Comparison of ENCODE assay signal across 8 cellular contexts in the genomic region with DNA sequence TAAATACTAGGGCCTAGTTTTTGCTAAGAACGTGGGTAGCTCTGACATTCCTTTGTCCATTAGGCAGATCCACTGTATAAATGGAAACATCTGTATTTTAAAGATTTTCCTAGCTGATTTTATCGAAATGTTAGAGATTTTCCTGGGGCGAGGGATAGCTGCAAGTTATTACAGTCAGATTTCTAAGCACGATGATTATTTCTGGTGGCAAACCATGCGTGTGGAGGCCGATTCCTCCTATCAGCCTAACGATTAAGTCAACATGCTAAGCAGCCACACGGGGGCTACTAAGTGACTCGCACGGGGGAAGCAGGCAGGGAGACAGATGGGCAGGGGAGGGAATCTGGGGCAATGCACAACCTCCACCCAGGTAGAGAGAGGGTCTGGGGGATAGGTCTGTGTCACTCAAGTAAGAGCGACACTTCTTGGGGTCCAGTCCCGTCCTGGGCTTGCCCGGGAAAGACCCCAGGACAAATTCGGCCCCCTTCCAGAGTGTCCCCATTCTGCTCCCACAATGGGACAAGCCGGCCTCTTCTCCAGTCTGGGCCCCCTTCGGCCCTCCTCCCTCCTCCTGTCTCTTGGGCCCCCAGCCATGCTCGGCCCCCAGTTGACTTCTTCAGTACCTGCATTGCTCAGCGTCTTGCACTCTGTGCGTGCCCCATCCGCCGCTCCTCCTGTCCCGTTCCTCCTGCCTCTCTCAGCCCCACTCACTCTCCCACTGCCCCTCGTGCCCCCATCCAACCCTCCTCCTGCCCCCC. TPM values are rescaled to one million over a fixed set of nuclear protein-coding genes. Genes with fewer than 3 reads are reported as not detected.
DNase-seq lines count a peak whose midpoint lies in the region; ATAC-seq and TF ChIP-seq lines count a peak whose summit lies in the region.

No MANE protein-coding gene starts in this region.

- peaks cover 36% of the 10 kb centered on the region for H3K36me3 Mint-ChIP-seq in Calu3 (ENCODE audit: insufficient read depth, unreplicated experiment)
- peaks cover 17% of the 10 kb centered on the region for H3K36me3 Mint-ChIP-seq in activated naive CD8-positive, alpha-beta T cell treated with anti-CD3 and anti-CD28 coated beads, Interleukin-2, amount 10 ng/mL, durations not matched to agents 7 days and 5 days

- in situ Hi-C loops in SK-MEL-5 (cut with HindIII; ENCODE audit: low pct_unique_long_range_greater_than_20kb, low sequenced_read_pairs) = no loop called here

- H3K4me1 ChIP-seq in cardiac muscle cell (ENCODE audit: low read depth) (peaks cover 6% of the 10 kb centered on the region), trophoblast cell (ENCODE audit: control insufficient read depth in 1 of 2, insufficient read depth in 2 of 2, low read length in 2 of 2) (peaks cover 0 to 4% of the 10 kb centered on the region in 2 experiments), urinary bladder (ENCODE audit: insufficient read depth) (no peaks in the 10 kb centered on the region)

- H4K91ac ChIP-seq in trophoblast cell (ENCODE audit: low read depth, low read length) = peak overlapping the region; percentile 85

- WGBS in trophoblast cell (ENCODE audit: extremely low coverage, insufficient coverage, insufficient read length) = no CpG with 5 or more reads among the region's 23 CpGs
- 4% methylated on average over 23 of the region's 23 CpGs for WGBS in urinary bladder

- H3K27me3 ChIP-seq in cardiac muscle cell (no peaks in the 10 kb centered on the region), trophoblast cell (ENCODE audit: insufficient read depth, low read length) (no peaks in the 10 kb centered on the region)

- peaks cover 11% of the 10 kb centered on the region for H3K79me1 ChIP-seq in trophoblast cell (ENCODE audit: low read length)

- peak overlapping the region; percentile 96 for H3K4me3 Mint-ChIP-seq in Calu3 (ENCODE audit: low read depth, unreplicated experiment)
- H3K4me3 Mint-ChIP-seq in activated naive CD8-positive, alpha-beta T cell treated with anti-CD3 and anti-CD28 coated beads, Interleukin-2, amount 10 ng/mL, durations not matched to agents 7 days and 5 days = peak overlapping the region; percentile 98

- peak overlapping the region; percentile 57 for H3K4ac ChIP-seq in trophoblast cell (ENCODE audit: low read depth, low read length)

- peak overlapping the region; percentile 83 for H3K18ac ChIP-seq in trophoblast cell (ENCODE audit: low read length)

- H3K36me3 ChIP-seq in cardiac muscle cell (peaks cover 2% of the 10 kb centered on the region), trophoblast cell (ENCODE audit: control insufficient read depth in 1 of 2, insufficient read depth in 2 of 2, low read length in 2 of 2) (peaks cover 16 to 19% of the 10 kb centered on the region in 2 experiments), urinary bladder (ENCODE audit: insufficient read depth) (no peaks in the 10 kb centered on the region)

- peak; percentile 39 for TF ChIP-seq CTCF in Calu3 (IDR thresholded peaks at IDR 0.05; ENCODE audit: unreplicated experiment)
- TF ChIP-seq CTCF in LNCAP (IDR thresholded peaks at IDR 0.05) = peak; percentile 42; the same call in 1 of the 2 replicates
- TF ChIP-seq CTCF in cardiac muscle cell (IDR thresholded peaks at IDR 0.05; ENCODE audit: low read depth, low read length) = peak; percentile 61

- POLR2A ChIA-PET in activated naive CD8-positive, alpha-beta T cell treated with anti-CD3 and anti-CD28 coated beads, Interleukin-2, amount 10 ng/mL, durations not matched to agents 7 days and 5 days (lab: Charles Lee) = interaction anchor here (0.6 to 2.3 kb wide), 10 partner anchors 11 to 582 kb away, joined by 3 to 16 read pairs (median 6); partner anchors contain the start of gene LRP5

- CTCF ChIA-PET in Calu3 (lab: Charles Lee) = interaction anchor here (0.6 to 2.2 kb wide), 8 partner anchors 13 to 32 kb away, joined by 3 to 23 read pairs (median 4); no protein-coding TSS in a partner anchor

- H3K27ac ChIP-seq in cardiac muscle cell = peak overlapping the region; percentile 92
- peak overlapping the region; percentile 65 for H3K27ac ChIP-seq in trophoblast cell (ENCODE audit: low read depth, low read length)
- H3K27ac ChIP-seq in urinary bladder (ENCODE audit: low read depth) = peak overlapping the region; percentile 84

- peak overlapping the region; percentile 92 for H3K4me2 ChIP-seq in trophoblast cell (ENCODE audit: low read length)

- BruUV-seq in Calu3 (replicated peaks; lab: Mats Ljungman, UMichigan) = no TSS peak

- peak overlapping the region; percentile 75 for H3K14ac ChIP-seq in trophoblast cell (ENCODE audit: low read length)

- intact Hi-C loops in Calu3 (cut with micrococcal nuclease; ENCODE audit: unreplicated experiment) = loop anchor here (2.0 kb wide), 1 partner anchor 26 kb away; no protein-coding TSS in a partner anchor

- H2BK12ac ChIP-seq in trophoblast cell (ENCODE audit: low read length) = no peak overlapping the region

- no peaks in the 10 kb centered on the region for H3K9me3 ChIP-seq in cardiac muscle cell (ENCODE audit: low read depth)
- no peaks in the 10 kb centered on the region for H3K9me3 ChIP-seq in trophoblast cell (ENCODE audit: insufficient read depth, low read depth, low read length)

- peak; percentile 66 for DNase-seq in Calu3
- peak; percentile 57 for DNase-seq in SK-MEL-5 (ENCODE audit: low read depth, low spot score)
- DNase-seq in activated naive CD8-positive, alpha-beta T cell treated with anti-CD3 and anti-CD28 coated beads, Interleukin-2, amount 10 ng/mL, durations not matched to agents 7 days and 5 days = peak; percentile 61
- peak; percentile 80 to 84 for DNase-seq in cardiac muscle cell (ENCODE audit: low read depth in 1 of 2, low spot score in 1 of 2)
- DNase-seq in trophoblast cell = peak; percentile 46 to 75

- H3K4me1 Mint-ChIP-seq in Calu3 (ENCODE audit: low read depth, unreplicated experiment) = peaks cover 46% of the 10 kb centered on the region
- H3K4me1 Mint-ChIP-seq in activated naive CD8-positive, alpha-beta T cell treated with anti-CD3 and anti-CD28 coated beads, Interleukin-2, amount 10 ng/mL, durations not matched to agents 7 days and 5 days = peaks cover 37% of the 10 kb centered on the region

- H2BK5ac ChIP-seq in trophoblast cell (ENCODE audit: low read depth, low read length, poor library complexity) = peak overlapping the region; percentile 85

- no peak overlapping the region for H3K23ac ChIP-seq in trophoblast cell (ENCODE audit: low read length)

- no peaks in the 10 kb centered on the region for H3K9me3 Mint-ChIP-seq in Calu3 (ENCODE audit: low read depth, unreplicated experiment)
- no peaks in the 10 kb centered on the region for H3K9me3 Mint-ChIP-seq in activated naive CD8-positive, alpha-beta T cell treated with anti-CD3 and anti-CD28 coated beads, Interleukin-2, amount 10 ng/mL, durations not matched to agents 7 days and 5 days

- H4K12ac ChIP-seq in trophoblast cell (ENCODE audit: low read depth, low read length) = peak overlapping the region; percentile 21

- H2BK120ac ChIP-seq in trophoblast cell (ENCODE audit: insufficient read depth, low read length, poor library complexity) = peak overlapping the region; percentile 29

- H2AK5ac ChIP-seq in trophoblast cell (ENCODE audit: low read length) = peak overlapping the region; percentile 60

- peak overlapping the region; percentile 85 for H4K8ac ChIP-seq in trophoblast cell (ENCODE audit: low read depth, low read length)

- H3K9ac ChIP-seq in trophoblast cell (ENCODE audit: low read length) = peak overlapping the region; percentile 93

- no peaks in the 10 kb centered on the region for H3K27me3 Mint-ChIP-seq in Calu3 (ENCODE audit: unreplicated experiment)
- no peaks in the 10 kb centered on the region for H3K27me3 Mint-ChIP-seq in activated naive CD8-positive, alpha-beta T cell treated with anti-CD3 and anti-CD28 coated beads, Interleukin-2, amount 10 ng/mL, durations not matched to agents 7 days and 5 days

- H3K79me2 ChIP-seq in trophoblast cell (ENCODE audit: control insufficient read depth, insufficient read depth, low read length, poor library complexity) = peaks cover 8% of the 10 kb centered on the region

- peak; percentile 2 for ATAC-seq in GM21529 (IDR thresholded peaks at IDR 0.05; ENCODE audit: unreplicated experiment)
- peak; percentile 40 for ATAC-seq in activated naive CD8-positive, alpha-beta T cell treated with anti-CD3 and anti-CD28 coated beads, Interleukin-2, amount 10 ng/mL, durations not matched to agents 7 days and 5 days (ENCODE audit: low read depth)

- H2AFZ ChIP-seq in trophoblast cell (ENCODE audit: insufficient read depth, low read length, poor library complexity) = peak overlapping the region; percentile 61

- peak overlapping the region; percentile 89 for H3K4me3 ChIP-seq in cardiac muscle cell
- peak overlapping the region; percentile 90 for H3K4me3 ChIP-seq in trophoblast cell (ENCODE audit: low read depth, low read length)
- peak overlapping the region; percentile 52 for H3K4me3 ChIP-seq in urinary bladder (ENCODE audit: low read depth, low read length)

- peak overlapping the region; percentile 94 for H3K27ac Mint-ChIP-seq in Calu3 (ENCODE audit: unreplicated experiment)
- peak overlapping the region; percentile 99 for H3K27ac Mint-ChIP-seq in activated naive CD8-positive, alpha-beta T cell treated with anti-CD3 and anti-CD28 coated beads, Interleukin-2, amount 10 ng/mL, durations not matched to agents 7 days and 5 days

RNA-seq across cellular contexts. Expression of gene C11orf24, which starts 0.6 kb away (rescaled TPM):
- total RNA-seq in Calu3 (2022) (46.3 and 52.3 TPM in 2 replicates), cardiac muscle cell (19.2 and 32.0 TPM in 2 replicates), urinary bladder (21.7 TPM)
- total RNA-seq in SK-MEL-5 (2014; rRNA removed; shearing (Covaris generic)) = 34.6 and 52.2 TPM in 2 replicates
- 108 and 138 TPM in 2 replicates for polyA plus RNA-seq in SK-MEL-5 (2015; cell fraction: cytosol; rRNA removed)
- 56.8 and 66.4 TPM in 2 replicates for polyA plus RNA-seq in SK-MEL-5 (2015; cell fraction: nucleus; rRNA removed)
- total RNA-seq in activated naive CD8-positive, alpha-beta T cell treated with anti-CD3 and anti-CD28 coated beads, Interleukin-2, amount 10 ng/mL, durations not matched to agents 7 days and 5 days = 10 to 100 TPM; 23.1 to 23.5 TPM
- polyA plus RNA-seq in cardiac muscle cell (26.6 and 35.3 TPM in 2 replicates), urinary bladder (29.0 TPM)
- polyA plus RNA-seq in trophoblast cell (2013) = 50.4 and 51.7 TPM in 2 replicates

RNA-seq across cellular contexts. Expression of gene LRP5, which starts 41.2 kb away (rescaled TPM):
- 64.8 and 82.0 TPM in 2 replicates for total RNA-seq in Calu3 (2022)
- 8.8 and 12.2 TPM in 2 replicates for total RNA-seq in SK-MEL-5 (2014; rRNA removed; shearing (Covaris generic))
- polyA plus RNA-seq in SK-MEL-5 (2015; cell fraction: cytosol; rRNA removed) = 34.9 and 46.3 TPM in 2 replicates
- 15.5 and 16.2 TPM in 2 replicates for polyA plus RNA-seq in SK-MEL-5 (2015; cell fraction: nucleus; rRNA removed)
- total RNA-seq in activated naive CD8-positive, alpha-beta T cell treated with anti-CD3 and anti-CD28 coated beads, Interleukin-2, amount 10 ng/mL, durations not matched to agents 7 days and 5 days = 10 to 100 TPM; 22.3 to 23.3 TPM
- 40.4 and 245 TPM in 2 replicates for total RNA-seq in cardiac muscle cell
- polyA plus RNA-seq in cardiac muscle cell = 29.1 and 36.3 TPM in 2 replicates
- 16.1 and 17.7 TPM in 2 replicates for polyA plus RNA-seq in trophoblast cell (2013)
- total RNA-seq in urinary bladder = 30.8 TPM
- 54.8 TPM for polyA plus RNA-seq in urinary bladder

RNA-seq across cellular contexts. Expression of gene KMT5B, which starts 58.1 kb away (rescaled TPM):
- 31.3 and 39.2 TPM in 2 replicates for total RNA-seq in Calu3 (2022)
- 14.7 and 16.5 TPM in 2 replicates for total RNA-seq in SK-MEL-5 (2014; rRNA removed; shearing (Covaris generic))
- 17.8 and 20.7 TPM in 2 replicates for polyA plus RNA-seq in SK-MEL-5 (2015; cell fraction: cytosol; rRNA removed)
- 30.2 and 31.2 TPM in 2 replicates for polyA plus RNA-seq in SK-MEL-5 (2015; cell fraction: nucleus; rRNA removed)
- 10 to 100 TPM; 29.2 to 32.2 TPM for total RNA-seq in activated naive CD8-positive, alpha-beta T cell treated with anti-CD3 and anti-CD28 coated beads, Interleukin-2, amount 10 ng/mL, durations not matched to agents 7 days and 5 days
- total RNA-seq in cardiac muscle cell = 29.1 and 36.7 TPM in 2 replicates
- 34.1 and 35.9 TPM in 2 replicates for polyA plus RNA-seq in cardiac muscle cell
- 33.8 and 36.8 TPM in 2 replicates for polyA plus RNA-seq in trophoblast cell (2013)
- 78.5 TPM for total RNA-seq in urinary bladder
- 24.5 TPM for polyA plus RNA-seq in urinary bladder

Comparison
In these comparisons a context has a peak if more than half of its experiments do, and no peak if none do; other contexts are left out.
1. Peak in every context shown above with its lines: DNase-seq, ATAC-seq, H3K4me3 ChIP-seq and H3K27ac ChIP-seq.